8 cellular contexts compared by ENCODE assay signal in the genomic region with DNA sequence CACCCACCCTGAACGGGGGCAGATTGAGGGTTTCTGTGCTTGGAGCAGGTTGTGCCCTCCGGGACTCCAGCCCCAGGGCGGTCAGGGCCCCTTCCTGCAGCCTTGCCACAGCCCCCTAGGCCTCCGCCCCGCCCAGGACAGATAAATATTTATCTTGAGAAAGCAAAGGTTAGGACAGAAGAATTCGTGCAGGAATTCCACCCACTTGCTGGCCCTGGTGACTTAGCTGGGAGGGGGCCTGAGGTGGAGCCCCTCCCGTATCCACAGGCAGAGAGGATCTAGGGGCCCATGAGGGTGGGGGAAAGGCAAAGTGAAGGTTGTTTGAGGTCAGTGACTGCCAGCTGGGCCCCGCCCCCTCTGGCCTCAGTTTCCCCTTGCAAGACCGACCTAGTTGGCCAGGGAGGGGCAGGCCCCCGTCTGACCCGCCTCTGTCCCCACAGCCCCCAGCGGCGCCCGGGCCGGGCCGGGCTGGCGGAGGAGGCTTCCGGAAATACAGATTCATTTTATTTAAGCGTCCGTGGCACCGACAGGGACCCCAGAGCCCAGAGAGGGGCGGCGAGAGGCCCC. TPM values are rescaled to one million over a fixed set of nuclear protein-coding genes. Genes with fewer than 3 reads are reported as not detected.
A peak's percentile ranks its signal among the peaks of the same experiment; 100 is the strongest.
DNase-seq lines count a peak whose midpoint lies in the region; ATAC-seq and TF ChIP-seq lines count a peak whose summit lies in the region.

No MANE protein-coding gene starts in this region.

- intact Hi-C loops in adrenal gland (cut with DNase I), result no loop called here

- TF ChIP-seq POLR2A in adrenal gland (IDR thresholded peaks at IDR 0.05), result no peak
- TF ChIP-seq POLR2A in suprapubic skin (IDR thresholded peaks at IDR 0.05), result no peak

- peaks cover 22% of the 10 kb centered on the region for H3K36me3 Mint-ChIP-seq in endothelial cell (ENCODE audit: low read depth, unreplicated experiment)

- 6 to 20% (median 14%) methylated on average over 3 to 23 of the region's 23 CpGs for WGBS in adrenal gland, 4 donors
- WGBS in suprapubic skin, result 23% methylated on average over 17 of the region's 23 CpGs

- H3K27me3 ChIP-seq in adrenal gland (no peaks in the 10 kb centered on the region), suprapubic skin (no peaks in the 10 kb centered on the region)

- H3K4me1 ChIP-seq in adrenal gland (replicated peaks in 1 of 2) (peaks cover 44% of the 10 kb centered on the region in 2 donors), suprapubic skin (peaks cover 71% of the 10 kb centered on the region)

- H3K4me3 Mint-ChIP-seq in endothelial cell (ENCODE audit: unreplicated experiment), result no peak overlapping the region

- H3K9me3 Mint-ChIP-seq in endothelial cell (ENCODE audit: unreplicated experiment), result no peaks in the 10 kb centered on the region

- H3K27ac ChIP-seq in adrenal gland, result peak overlapping the region; percentile 97 to 100 (median 99)
- peak overlapping the region; percentile 99 for H3K27ac ChIP-seq in suprapubic skin

- ATAC-seq in HG02970 (IDR thresholded peaks at IDR 0.05; ENCODE audit: low FRiP score, unreplicated experiment) (no peak), HG02938 (IDR thresholded peaks at IDR 0.05; ENCODE audit: unreplicated experiment) (no peak)

- H3K4me3 ChIP-seq in adrenal gland (peak overlapping the region in 2 of 4 donors; percentile 38 to 92), suprapubic skin (peak overlapping the region; percentile 92)

- DNase-seq in DMS53 (lab: John Stamatoyannopoulos, UW), result peak; percentile 54
- no peak for DNase-seq in DMS53 treated with DMSO at 0.1 percent for 48 hours (lab: John Stamatoyannopoulos, UW; ENCODE audit: unreplicated experiment)
- peak in 1 of 7 donors; percentile 66 for DNase-seq in adrenal gland
- DNase-seq in left kidney (ENCODE audit: low read depth, low spot score), result peak; percentile 53
- DNase-seq in suprapubic skin (ENCODE audit: low spot score in 2 of 2), result peak in 1 of 2 donors; percentile 78
- no peak for DNase-seq in endothelial cell (ENCODE audit: low spot score)

- TF ChIP-seq EP300 in suprapubic skin (IDR thresholded peaks at IDR 0.05), result no peak

- TF ChIP-seq CTCF in adrenal gland (IDR thresholded peaks at IDR 0.05), result no peak
- no peak for TF ChIP-seq CTCF in suprapubic skin (IDR thresholded peaks at IDR 0.05)
- no peak for TF ChIP-seq CTCF in endothelial cell (IDR thresholded peaks at IDR 0.05; ENCODE audit: unreplicated experiment)

- H3K27ac Mint-ChIP-seq in endothelial cell (ENCODE audit: unreplicated experiment), result no peak overlapping the region

- H3K4me1 Mint-ChIP-seq in endothelial cell (ENCODE audit: unreplicated experiment), result peaks cover 20% of the 10 kb centered on the region

- H3K36me3 ChIP-seq in adrenal gland (replicated peaks in 1 of 2) (peaks cover 0 to 60% of the 10 kb centered on the region in 2 donors), suprapubic skin (peaks cover 67% of the 10 kb centered on the region)

- peaks cover 18% of the 10 kb centered on the region for H3K27me3 Mint-ChIP-seq in endothelial cell (ENCODE audit: unreplicated experiment)

- H3K9me3 ChIP-seq in adrenal gland (replicated peaks in 1 of 3), result no peaks in the 10 kb centered on the region
- H3K9me3 ChIP-seq in suprapubic skin, result no peaks in the 10 kb centered on the region

RNA-seq across cellular contexts. Expression of gene MIDN, which starts 5.2 kb away (rescaled TPM):
- total RNA-seq in adrenal gland, result 100 to 1,000 TPM in 5 of 8 donors, 10 to 100 TPM in 3; 20.0 to 189 (median 113) TPM
- 10 to 100 TPM; 15.5 to 73.0 (median 46.8) TPM for polyA plus RNA-seq in adrenal gland
- total RNA-seq in suprapubic skin, result 100 to 1,000 TPM in 2 of 4 donors, 10 to 100 TPM in 2; 89.0 to 153 (median 105) TPM
- total RNA-seq in endothelial cell (ENCODE audit: unreplicated experiment), result 204 TPM

RNA-seq across cellular contexts. Expression of gene ATP5F1D, which starts 12.0 kb away (rescaled TPM):
- total RNA-seq in adrenal gland (100 to 1,000 TPM in 7 of 8 donors, 10 to 100 TPM in 1; 80.2 to 435 (median 229) TPM), suprapubic skin (100 to 1,000 TPM; 102 to 205 (median 137) TPM), endothelial cell (ENCODE audit: unreplicated experiment) (175 TPM)
- 1,000 to 10,000 TPM in 1 of 3 donors, 100 to 1,000 TPM in 1, 10 to 100 TPM in 1; 15.6 to 1,534 (median 925) TPM for polyA plus RNA-seq in adrenal gland

RNA-seq across cellular contexts. Expression of gene CIRBP, which starts 15.5 kb away (rescaled TPM):
- total RNA-seq in adrenal gland (1,000 to 10,000 TPM in 1 of 8 donors, 100 to 1,000 TPM in 7; 317 to 1,164 (median 685) TPM), suprapubic skin (100 to 1,000 TPM; 338 to 672 (median 451) TPM), endothelial cell (ENCODE audit: unreplicated experiment) (315 TPM)
- polyA plus RNA-seq in adrenal gland, result 100 to 1,000 TPM; 360 to 990 (median 737) TPM

RNA-seq across cellular contexts. Expression of gene CBARP, which starts 15.8 kb away (rescaled TPM):
- 1 to 10 TPM in 6 of 8 donors, not detected in 2; 1.0 to 5.0 (median 1.8) TPM for total RNA-seq in adrenal gland
- polyA plus RNA-seq in adrenal gland, result 1 to 10 TPM in 2 of 3 donors, under 1 TPM in 1; 0.09 to 9.3 (median 2.2) TPM
- total RNA-seq in suprapubic skin, result 1 to 10 TPM; 2.9 to 8.6 (median 5.1) TPM
- total RNA-seq in endothelial cell (ENCODE audit: unreplicated experiment), result 10.4 TPM

RNA-seq across cellular contexts. Expression of gene FAM174C, which starts 21.7 kb away (rescaled TPM):
- total RNA-seq in adrenal gland (100 to 1,000 TPM in 3 of 8 donors, 10 to 100 TPM in 5; 67.4 to 279 (median 86.5) TPM), suprapubic skin (10 to 100 TPM; 44.3 to 72.5 (median 58.2) TPM), endothelial cell (ENCODE audit: unreplicated experiment) (22.7 TPM)
- 100 to 1,000 TPM in 2 of 3 donors, 1 to 10 TPM in 1; 3.8 to 139 (median 123) TPM for polyA plus RNA-seq in adrenal gland

Comparison
In these comparisons a context has a peak if more than half of its experiments do, and no peak if none do; other contexts are left out.
1. DNase-seq: peak in DMS53 (single experiment) and left kidney (single experiment); none in DMS53 treated with DMSO at 0.1 percent for 48 hours (single experiment) and endothelial cell (single experiment).